12 cellular contexts compared by ENCODE assay signal in genomic region chr18:3255611-3256165, GRCh38. TPM values are rescaled to one million over a fixed set of nuclear protein-coding genes. Genes with fewer than 3 reads are reported as not detected.
A peak's percentile ranks its signal among the peaks of the same experiment; 100 is the strongest.
DNase-seq lines count a peak whose midpoint lies in the region; ATAC-seq and TF ChIP-seq lines count a peak whose summit lies in the region.
"Had no signal": no experiment of that assay in that cellular context is flagged by ENCODE, and none has a peak within 500 bp of the region (broad histone marks: within the 10 kb centered on the region; RNA-seq: fewer than 3 reads in every experiment).

No MANE protein-coding gene starts in this region.

- peaks cover 85 to 100% (median 98%) of the 10 kb centered on the region in 10 experiments for H3K4me1 ChIP-seq in BLaER1 treated with 17β-estradiol and CSF1 and Interleukin-3, amounts not matched to agents 10 nM and 100 nM
- H3K4me1 ChIP-seq in effector memory CD4-positive, alpha-beta T cell (ENCODE audit: control insufficient read depth, insufficient read depth, low read length, poor library complexity, severe bottlenecking), result peaks cover 40% of the 10 kb centered on the region

- H3K9me3 Mint-ChIP-seq in activated naive CD8-positive, alpha-beta T cell treated with anti-CD3 and anti-CD28 coated beads for 36 hours, result no peaks in the 10 kb centered on the region
- no peaks in the 10 kb centered on the region for H3K9me3 Mint-ChIP-seq in naive B cell

- H4K20me1 ChIP-seq in BLaER1 treated with 17β-estradiol and CSF1 and Interleukin-3, amounts not matched to agents 10 nM and 100 nM, result peaks cover 0 to 86% (median 67%) of the 10 kb centered on the region in 11 experiments; a peak in 19 of 22 replicates

- peak overlapping the region in 1 of 11 experiments; percentile 62; a peak in 1 of 22 replicates for H3K27ac ChIP-seq in BLaER1 treated with 17β-estradiol and CSF1 and Interleukin-3, amounts not matched to agents 10 nM and 100 nM
- no peak overlapping the region for H3K27ac ChIP-seq in effector memory CD4-positive, alpha-beta T cell (ENCODE audit: insufficient read depth, low read length, poor library complexity, severe bottlenecking)

- TF ChIP-seq POLR2A in lower leg skin (IDR thresholded peaks at IDR 0.05), result no peak

- no peaks in the 10 kb centered on the region for H3K9me3 ChIP-seq in BLaER1 treated with 17β-estradiol and CSF1 and Interleukin-3, amounts not matched to agents 10 nM and 100 nM (replicated peaks in 1 of 11)
- no peaks in the 10 kb centered on the region for H3K9me3 ChIP-seq in effector memory CD4-positive, alpha-beta T cell (ENCODE audit: control insufficient read depth, low read length)

- TF ChIP-seq CTCF in lower leg skin (IDR thresholded peaks at IDR 0.05), result no peak

- no peak overlapping the region for H3K9ac ChIP-seq in BLaER1 treated with 17β-estradiol and CSF1 and Interleukin-3, amounts not matched to agents 10 nM and 100 nM

- H3K4me3 ChIP-seq in BLaER1 treated with 17β-estradiol and CSF1 and Interleukin-3, amounts not matched to agents 10 nM and 100 nM, result no peak overlapping the region; a peak in 1 of 20 replicates
- no peak overlapping the region for H3K4me3 ChIP-seq in effector memory CD4-positive, alpha-beta T cell (ENCODE audit: insufficient read depth, low read depth, low read length, poor library complexity, severe bottlenecking)
- no peak overlapping the region for H3K4me3 ChIP-seq in lower leg skin (ENCODE audit: low read depth, poor library complexity, severe bottlenecking)

- peaks cover 58% of the 10 kb centered on the region for H3K36me3 Mint-ChIP-seq in activated naive CD8-positive, alpha-beta T cell treated with anti-CD3 and anti-CD28 coated beads for 36 hours
- peaks cover 18 to 32% of the 10 kb centered on the region in 2 donors for H3K36me3 Mint-ChIP-seq in naive B cell

- ATAC-seq in HG02610 (IDR thresholded peaks at IDR 0.05; ENCODE audit: unreplicated experiment), result peak; percentile 36
- peak; percentile 67 to 69 for ATAC-seq in naive B cell (ENCODE audit: low read depth in 2 of 2)

- H3K27me3 ChIP-seq in BLaER1 treated with 17β-estradiol and CSF1 and Interleukin-3, amounts not matched to agents 10 nM and 100 nM, result no peaks in the 10 kb centered on the region
- no peaks in the 10 kb centered on the region for H3K27me3 ChIP-seq in effector memory CD4-positive, alpha-beta T cell (replicated peaks; ENCODE audit: control insufficient read depth, insufficient read depth, low read length, poor library complexity, severe bottlenecking)

- H3K27me3 Mint-ChIP-seq in activated naive CD8-positive, alpha-beta T cell treated with anti-CD3 and anti-CD28 coated beads for 36 hours, result no peaks in the 10 kb centered on the region
- H3K27me3 Mint-ChIP-seq in naive B cell, result no peaks in the 10 kb centered on the region

- peaks cover 63 to 85% (median 71%) of the 10 kb centered on the region in 11 experiments for H3K36me3 ChIP-seq in BLaER1 treated with 17β-estradiol and CSF1 and Interleukin-3, amounts not matched to agents 10 nM and 100 nM
- peaks cover 51% of the 10 kb centered on the region for H3K36me3 ChIP-seq in effector memory CD4-positive, alpha-beta T cell (ENCODE audit: control insufficient read depth, insufficient read depth, low read length)

- peak overlapping the region; percentile 77 for H3K27ac Mint-ChIP-seq in activated naive CD8-positive, alpha-beta T cell treated with anti-CD3 and anti-CD28 coated beads for 36 hours
- peak overlapping the region in 5 of 6 donors; percentile 41 to 98 (median 82) for H3K27ac Mint-ChIP-seq in naive B cell

- H3K4me2 ChIP-seq in BLaER1 treated with 17β-estradiol and CSF1 and Interleukin-3, amounts not matched to agents 10 nM and 100 nM, result peak overlapping the region; percentile 9 to 93 (median 37); a peak in 16 of 22 replicates

- WGBS in lower leg skin, 2 donors, result 74 to 75% methylated on average over 5 of the region's 5 CpGs

- no peak for DNase-seq in activated naive CD8-positive, alpha-beta T cell treated with anti-CD3 and anti-CD28 coated beads for 36 hours
- DNase-seq in naive B cell (no peak), iPS-NIHi7 (ENCODE audit: extremely low spot score) (no peak), lower leg skin (ENCODE audit: low spot score in 2 of 2) (no peak)
- no peak for DNase-seq in stimulated activated CD4-positive, alpha-beta T cell treated with anti-CD3 and anti-CD28 coated beads, Interleukin-4, amount 100 ng/mL, for 4 hours
- DNase-seq in effector memory CD4-positive, alpha-beta T cell, result no peak
- DNase-seq: activated effector memory CD4-positive, alpha-beta T cell treated with Interleukin-2 at 50 U/mL for 16 hours; H7; NCI-H1694 treated with DMSO at 0.1 percent for 48 hours; trophoblast cell had no signal

- intact Hi-C loops in lower leg skin (cut with DNase I; ENCODE audit: low total_unique reads), result no loop called here

- peaks cover 76% of the 10 kb centered on the region for H3K4me1 Mint-ChIP-seq in activated naive CD8-positive, alpha-beta T cell treated with anti-CD3 and anti-CD28 coated beads for 36 hours
- H3K4me1 Mint-ChIP-seq in naive B cell, result peaks cover 59 to 81% (median 66%) of the 10 kb centered on the region in 3 donors

- no peak overlapping the region for H3K4me3 Mint-ChIP-seq in activated naive CD8-positive, alpha-beta T cell treated with anti-CD3 and anti-CD28 coated beads for 36 hours
- peak overlapping the region in 4 of 8 donors; percentile 8 to 68 (median 44) for H3K4me3 Mint-ChIP-seq in naive B cell

RNA-seq across cellular contexts. Expression of gene MYL12B, which starts 6.2 kb away (rescaled TPM):
- 100 to 1,000 TPM; 234 to 235 TPM for total RNA-seq in activated naive CD8-positive, alpha-beta T cell treated with anti-CD3 and anti-CD28 coated beads for 36 hours
- polyA plus RNA-seq in naive B cell (ENCODE audit: low read depth in 6 of 6), result 100 to 1,000 TPM; 574 to 848 (median 647) TPM
- total RNA-seq in lower leg skin, result 100 to 1,000 TPM; 240 to 360 (median 286) TPM

RNA-seq across cellular contexts. Expression of gene MYL12A, which starts 8.1 kb away (rescaled TPM):
- 100 to 1,000 TPM; 316 to 321 TPM for total RNA-seq in activated naive CD8-positive, alpha-beta T cell treated with anti-CD3 and anti-CD28 coated beads for 36 hours
- 1,000 to 10,000 TPM; 1,232 to 1,667 (median 1,472) TPM for polyA plus RNA-seq in naive B cell (ENCODE audit: low read depth in 6 of 6)
- total RNA-seq in lower leg skin, result 100 to 1,000 TPM; 240 to 337 (median 294) TPM

RNA-seq across cellular contexts. Expression of gene MYOM1, which starts 35.9 kb away (rescaled TPM):
- total RNA-seq in activated naive CD8-positive, alpha-beta T cell treated with anti-CD3 and anti-CD28 coated beads for 36 hours, result under 1 TPM; 0.60 to 0.82 TPM
- polyA plus RNA-seq in naive B cell (ENCODE audit: low read depth in 6 of 6), result 1 to 10 TPM in 2 of 6 donors, under 1 TPM in 3, not detected in 1; 0.08 to 1.5 (median 0.85) TPM
- total RNA-seq in lower leg skin, result 1 to 10 TPM in 3 of 4 donors, under 1 TPM in 1; 0.67 to 2.1 (median 1.5) TPM
